ENCODE assay signal across 19 cellular contexts in genomic region chr6:52728394-52728793, GRCh38. TPM values are rescaled to one million over a fixed set of nuclear protein-coding genes. Genes with fewer than 3 reads are reported as not detected.
DNase-seq lines count a peak whose midpoint lies in the region; ATAC-seq, FAIRE-seq and TF ChIP-seq lines count a peak whose summit lies in the region.
"Had no signal": no experiment of that assay in that cellular context is flagged by ENCODE, and none has a peak within 500 bp of the region (broad histone marks: within the 10 kb centered on the region; RNA-seq: fewer than 3 reads in every experiment).

No MANE protein-coding gene starts in this region.

- no peak overlapping the region for H3K4me3 ChIP-seq in HepG2 (replicated peaks in 1 of 3; ENCODE audit: insufficient read depth in 1 of 3, low read depth in 2 of 3, low read length in 3 of 3)
- H3K4me3 ChIP-seq in stomach: no peak overlapping the region

- no peak overlapping the region for H3K4me2 ChIP-seq in HepG2 (ENCODE audit: low read depth, low read length)
- H3K4me2 ChIP-seq: SK-N-SH had no signal

- intact Hi-C loops in HepG2 (cut with micrococcal nuclease; ENCODE audit: unreplicated experiment) (loop anchor here (5.0 to 10.0 kb wide), 2 partner anchors 34 to 186 kb away; partner anchors contain the start of gene GSTA2), stomach (cut with DNase I; ENCODE audit: low total_unique reads) (no loop called here)

- CTCF ChIA-PET in HepG2 (lab: Yijun Ruan, JAX; ENCODE audit: low intra/inter-chr PET ratio, low total read pairs): no interaction called here

- H3K36me3 ChIP-seq in HepG2 (replicated peaks in 1 of 2; ENCODE audit: control insufficient read depth in 1 of 2, insufficient read depth in 2 of 2, low read length in 2 of 2) (no peaks in the 10 kb centered on the region), stomach (no peaks in the 10 kb centered on the region)

- no peak overlapping the region for H2AFZ ChIP-seq in HepG2 (ENCODE audit: low read length)

- 70% methylated on average over 3 of the region's 3 CpGs for WGBS in HepG2 (ENCODE audit: low lambda C conversion rate)
- 18 to 47% (median 23%) methylated on average over 3 of the region's 3 CpGs for WGBS in stomach, 5 donors

- TF ChIP-seq POLR2A in HepG2 (IDR thresholded peaks at IDR 0.05; ENCODE audit: insufficient read depth in 1 of 2, low read depth in 2 of 2, low read length in 2 of 2) (no peak), stomach (IDR thresholded peaks at IDR 0.05) (no peak)

- TF ChIP-seq EP300 in HepG2 (IDR thresholded peaks at IDR 0.05; ENCODE audit: low read depth in 2 of 2, low read length in 2 of 2) (no peak), HepG2 (CRISPR knock-in tag; IDR thresholded peaks at IDR 0.05; ENCODE audit: borderline replicate concordance) (no peak), stomach (IDR thresholded peaks at IDR 0.05) (no peak)

- TF ChIP-seq CTCF in HepG2 (CRISPR knock-in tag; IDR thresholded peaks at IDR 0.05) (no peak), stomach (IDR thresholded peaks at IDR 0.05) (no peak)

- POLR2A ChIA-PET in HepG2 (lab: Yijun Ruan, JAX): interaction anchor here (1.6 kb wide), 1 partner anchor 11 kb away, joined by 3 read pairs; no protein-coding TSS in a partner anchor

- no peak for ATAC-seq in HepG2
- no peak for ATAC-seq in GM18517 (IDR thresholded peaks at IDR 0.05; ENCODE audit: unreplicated experiment)
- ATAC-seq: HCT116 had no signal

- no peaks in the 10 kb centered on the region for H3K79me2 ChIP-seq in HepG2 (ENCODE audit: insufficient read depth, low read length)

- DNase-seq in EH (ENCODE audit: low read depth) (peak; percentile 63), astrocyte of the hippocampus (ENCODE audit: low read depth, low spot score) (peak; percentile 66), HepG2 (ENCODE audit: low spot score) (no peak), stomach (peak; percentile 41), NCI-H2029 (lab: John Stamatoyannopoulos, UW) (no peak), HCEC 1CT (no peak), C1 segment of cervical spinal cord (lab: John Stamatoyannopoulos, UW) (no peak)
- DNase-seq: AML-193, Calu3, KBM-7, NCI-H1048, NCI-H146, NCI-H526, SHP77, SK-N-SH had no signal

- no peak for TF ChIP-seq RAD21 in HepG2 (CRISPR knock-in tag; IDR thresholded peaks at IDR 0.05)

- peaks cover 69% of the 10 kb centered on the region for H3K4me1 ChIP-seq in HepG2 (ENCODE audit: insufficient read depth, low read length)
- peaks cover 13 to 43% (median 28%) of the 10 kb centered on the region in 4 donors for H3K4me1 ChIP-seq in stomach

- BruUV-seq in HepG2 (replicated peaks; lab: Mats Ljungman, UMichigan): no TSS peak

- in situ Hi-C loops in HepG2 (cut with HindIII; ENCODE audit: extremely low pct_ligation_motif_present, low pct_unique_long_range_greater_than_20kb): no loop called here

- H3K27ac ChIP-seq in HepG2 (ENCODE audit: extremely low read length, insufficient read depth, low read length) (peak overlapping the region; percentile 94), stomach (peak overlapping the region in 4 of 5 donors; percentile 18 to 64 (median 59))

- H4K20me1 ChIP-seq in HepG2 (ENCODE audit: insufficient read depth, low read length): no peaks in the 10 kb centered on the region

- H3K9me3 ChIP-seq in HepG2 (ENCODE audit: low read length): no peaks in the 10 kb centered on the region
- H3K9me3 ChIP-seq in stomach: no peaks in the 10 kb centered on the region
- H3K9me3 ChIP-seq: SK-N-SH had no signal

- no peak for FAIRE-seq in HepG2 (lab: Jason Lieb, UNC)

- no peak overlapping the region for H3K9ac ChIP-seq in HepG2 (ENCODE audit: insufficient read depth, low read depth, low read length)
- H3K9ac ChIP-seq: SK-N-SH had no signal

- H3K27me3 ChIP-seq in HepG2 (ENCODE audit: control insufficient read depth in 1 of 2, insufficient read depth in 2 of 2, low read length in 2 of 2): no peaks in the 10 kb centered on the region
- H3K27me3 ChIP-seq in stomach: no peaks in the 10 kb centered on the region

TF ChIP-seq in HepG2, 621 proteins besides CTCF, POLR2A, EP300 and RAD21 (continues in another document):
- peak; percentile 23; the same call in 1 of the 2 replicates for TF ChIP-seq POGZ (CRISPR knock-in tag; IDR thresholded peaks at IDR 0.05)
- no peak for TF ChIP-seq TFAP4 (IDR thresholded peaks at IDR 0.05; ENCODE audit: borderline replicate concordance, low read depth)
- no peak for TF ChIP-seq FOXM1 (CRISPR knock-in tag; IDR thresholded peaks at IDR 0.05)
- no peak for TF ChIP-seq MYPOP (CRISPR knock-in tag; IDR thresholded peaks at IDR 0.05)
- TF ChIP-seq ZBTB21 (CRISPR knock-in tag; IDR thresholded peaks at IDR 0.05): no peak

RNA-seq across cellular contexts. Expression of gene GSTA2, which starts 34.9 kb away (rescaled TPM):
- total RNA-seq in HepG2 (2016; rRNA removed; fragmentation: Illumina TruSeq; extraction: Trizol): 13.7 and 21.5 TPM in 2 replicates
- total RNA-seq in HepG2 (2016; cell fraction: cytosol; rRNA removed; fragmentation: Illumina TruSeq; extraction: Trizol; ENCODE audit: low read depth): 3.0 and 3.4 TPM in 2 replicates
- total RNA-seq in HepG2 (2016; cell fraction: insoluble cytoplasmic fraction; rRNA removed; fragmentation: Illumina TruSeq; extraction: Trizol): 15.4 and 22.0 TPM in 2 replicates
- total RNA-seq in HepG2 (2016; cell fraction: membrane; rRNA removed; fragmentation: Illumina TruSeq; extraction: Trizol): 3.4 and 4.3 TPM in 2 replicates
- 6.0 TPM in 2 replicates for total RNA-seq in HepG2 (2016; cell fraction: nucleus; rRNA removed; fragmentation: Illumina TruSeq; extraction: Trizol)
- polyA plus RNA-seq in HepG2 (2011; rRNA removed): 0.75 and 1.1 TPM in 2 replicates
- polyA plus RNA-seq in HepG2 (2011; cell fraction: cytosol; rRNA removed): 0.32 and 0.96 TPM in 2 replicates
- polyA plus RNA-seq in HepG2 (2011; cell fraction: nucleus; rRNA removed): 0.16 and 0.26 TPM in 2 replicates
- 1.8 and 3.2 TPM in 2 replicates for polyA plus RNA-seq in HepG2 (2012)
- 3.8 and 4.2 TPM in 2 replicates for polyA plus RNA-seq in HepG2 (2016; cell fraction: cytosol; fragmentation: Illumina TruSeq; extraction: Trizol; ENCODE audit: low read depth)
- polyA plus RNA-seq in HepG2 (2016; cell fraction: insoluble cytoplasmic fraction; fragmentation: Illumina TruSeq; extraction: Trizol; ENCODE audit: low read depth): 27.0 and 28.3 TPM in 2 replicates
- polyA plus RNA-seq in HepG2 (2016; cell fraction: membrane; fragmentation: Illumina TruSeq; extraction: Trizol; ENCODE audit: low read depth): 3.6 and 4.5 TPM in 2 replicates
- polyA plus RNA-seq in HepG2 (2016; cell fraction: nucleus; fragmentation: Illumina TruSeq; extraction: Trizol; ENCODE audit: insufficient read depth, low read depth): 7.2 and 8.9 TPM in 2 replicates
- not detected in 2 replicates for polyA minus RNA-seq in HepG2 (2011; rRNA and poly(A)+ RNA removed; ENCODE audit: low replicate concordance)
- 0.79 TPM in 1 of 2 replicates, not detected in the other for polyA minus RNA-seq in HepG2 (2011; cell fraction: cytosol; rRNA and poly(A)+ RNA removed)
- not detected in 2 replicates for polyA minus RNA-seq in HepG2 (2011; cell fraction: nucleus; rRNA and poly(A)+ RNA removed)
- 1 to 10 TPM in 2 of 5 donors, under 1 TPM in 1, not detected in 2; 0.89 to 6.8 (median 2.9) TPM for total RNA-seq in stomach
- 1 to 10 TPM; 4.9 to 9.8 (median 7.6) TPM for polyA plus RNA-seq in stomach
- total RNA-seq: A673, Calu3, MCF 10A had no signal
- polyA plus RNA-seq: SK-N-SH had no signal

RNA-seq across cellular contexts. Expression of gene TMEM14A, which starts 57.5 kb away (rescaled TPM):
- total RNA-seq in HepG2 (2016; rRNA removed; fragmentation: Illumina TruSeq; extraction: Trizol): 73.7 and 78.0 TPM in 2 replicates
- 23.2 and 27.5 TPM in 2 replicates for total RNA-seq in HepG2 (2016; cell fraction: cytosol; rRNA removed; fragmentation: Illumina TruSeq; extraction: Trizol; ENCODE audit: low read depth)
- 70.9 and 77.3 TPM in 2 replicates for total RNA-seq in HepG2 (2016; cell fraction: insoluble cytoplasmic fraction; rRNA removed; fragmentation: Illumina TruSeq; extraction: Trizol)
- 39.5 and 43.5 TPM in 2 replicates for total RNA-seq in HepG2 (2016; cell fraction: membrane; rRNA removed; fragmentation: Illumina TruSeq; extraction: Trizol)
- 44.6 and 52.8 TPM in 2 replicates for total RNA-seq in HepG2 (2016; cell fraction: nucleus; rRNA removed; fragmentation: Illumina TruSeq; extraction: Trizol)
- polyA plus RNA-seq in HepG2 (2011; rRNA removed): 18.2 and 24.6 TPM in 2 replicates
- polyA plus RNA-seq in HepG2 (2011; cell fraction: cytosol; rRNA removed): 19.6 and 31.0 TPM in 2 replicates
- 7.1 and 9.9 TPM in 2 replicates for polyA plus RNA-seq in HepG2 (2011; cell fraction: nucleus; rRNA removed)
- 18.4 and 26.2 TPM in 2 replicates for polyA plus RNA-seq in HepG2 (2012)
- 23.3 and 32.1 TPM in 2 replicates for polyA plus RNA-seq in HepG2 (2016; cell fraction: cytosol; fragmentation: Illumina TruSeq; extraction: Trizol; ENCODE audit: low read depth)
- 85.0 and 85.6 TPM in 2 replicates for polyA plus RNA-seq in HepG2 (2016; cell fraction: insoluble cytoplasmic fraction; fragmentation: Illumina TruSeq; extraction: Trizol; ENCODE audit: low read depth)
- polyA plus RNA-seq in HepG2 (2016; cell fraction: membrane; fragmentation: Illumina TruSeq; extraction: Trizol; ENCODE audit: low read depth): 39.5 and 42.3 TPM in 2 replicates
- polyA plus RNA-seq in HepG2 (2016; cell fraction: nucleus; fragmentation: Illumina TruSeq; extraction: Trizol; ENCODE audit: insufficient read depth, low read depth): 84.3 and 97.3 TPM in 2 replicates
- 4.1 and 10.8 TPM in 2 replicates for polyA minus RNA-seq in HepG2 (2011; rRNA and poly(A)+ RNA removed; ENCODE audit: low replicate concordance)
- 4.7 and 5.7 TPM in 2 replicates for polyA minus RNA-seq in HepG2 (2011; cell fraction: cytosol; rRNA and poly(A)+ RNA removed)
- 3.7 and 4.6 TPM in 2 replicates for polyA minus RNA-seq in HepG2 (2011; cell fraction: nucleus; rRNA and poly(A)+ RNA removed)
- total RNA-seq in stomach: 10 to 100 TPM in 4 of 5 donors, not detected in 1; 10.7 to 29.9 (median 20.8) TPM
- 10 to 100 TPM; 23.2 to 29.4 (median 29.3) TPM for polyA plus RNA-seq in stomach

Comparison
In these comparisons a context has a peak if more than half of its experiments do, and no peak if none do; other contexts are left out.
1. DNase-seq: peak in EH (single experiment), astrocyte of the hippocampus (single experiment) and stomach (single experiment); none in HepG2 (single experiment), NCI-H2029 (single experiment), HCEC 1CT (single experiment) and C1 segment of cervical spinal cord (0 of 14).